23 cellular contexts compared by ENCODE assay signal in the genomic region with DNA sequence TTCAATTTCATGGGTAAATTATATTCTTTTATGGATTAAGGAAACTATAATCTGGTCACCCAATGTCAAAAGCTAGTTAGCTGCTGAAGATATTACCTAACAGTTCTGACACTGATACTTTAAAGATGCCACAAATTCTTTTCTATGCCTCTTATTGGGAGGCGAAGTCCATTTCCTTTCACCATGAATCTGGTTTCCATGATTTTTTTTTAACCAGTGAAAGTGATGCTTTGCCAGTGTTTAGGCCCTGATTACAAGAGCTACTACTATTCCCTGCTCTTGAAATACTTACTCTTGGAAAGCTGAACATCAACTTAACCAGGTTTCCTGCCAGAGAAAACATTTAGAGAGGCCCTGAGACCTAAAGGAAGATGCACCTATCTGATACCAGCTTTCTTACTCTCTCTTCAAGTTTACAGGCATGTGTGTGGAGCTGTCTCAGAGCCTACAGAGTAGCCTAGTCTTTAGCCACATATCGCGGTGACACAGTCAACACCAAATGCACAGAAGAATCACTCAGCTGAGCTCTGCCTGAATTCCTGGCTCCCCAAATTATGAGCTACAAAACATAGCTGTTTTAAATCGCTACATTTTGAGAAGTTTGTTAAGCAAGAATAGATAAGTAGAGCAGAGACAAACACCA.
"Had no signal": no experiment of that assay in that cellular context is flagged by ENCODE, and none has a peak within 500 bp of the region (broad histone marks: within the 10 kb centered on the region; RNA-seq: fewer than 3 reads in every experiment).

No MANE protein-coding gene starts in this region.

- H3K27ac ChIP-seq: body of pancreas, cardiac muscle cell, epithelial cell of prostate, lower lobe of right lung, parathyroid adenoma, thyroid gland had no signal

- ATAC-seq: activated naive CD8-positive, alpha-beta T cell treated with anti-CD3 and anti-CD28 coated beads, Interleukin-2, amount 50 U/mL, for 24 hours; activated T-cell treated with anti-CD3 and anti-CD28 coated beads, Interleukin-2, amount 50 U/mL, for 72 hours; body of pancreas; lower lobe of right lung; naive thymus-derived CD4-positive, alpha-beta T cell; right cardiac atrium had no signal

- H2AFZ ChIP-seq: parathyroid adenoma had no signal

- H3K9me3 ChIP-seq: body of pancreas, lower lobe of right lung, thyroid gland had no signal

- H3K36me3 Mint-ChIP-seq: activated CD4-positive, alpha-beta memory T cell treated with anti-CD3 and anti-CD28 coated beads for 36 hours; naive thymus-derived CD4-positive, alpha-beta T cell had no signal

- H3K36me3 ChIP-seq: cardiac muscle cell, lower lobe of right lung, thyroid gland had no signal

- H3K4me1 Mint-ChIP-seq: activated naive CD8-positive, alpha-beta T cell treated with anti-CD3 and anti-CD28 coated beads, Interleukin-2, amount 50 U/mL, for 24 hours; neural crest cell had no signal

- H3K4me3 Mint-ChIP-seq: activated CD4-positive, alpha-beta memory T cell treated with anti-CD3 and anti-CD28 coated beads for 36 hours; activated naive CD8-positive, alpha-beta T cell treated with anti-CD3 and anti-CD28 coated beads, Interleukin-2, amount 50 U/mL, for 24 hours; activated T-cell treated with anti-CD3 and anti-CD28 coated beads, Interleukin-2, amount 50 U/mL, for 72 hours; naive thymus-derived CD4-positive, alpha-beta T cell; neural crest cell; stimulated activated naive CD8-positive, alpha-beta T cell treated with anti-CD3 and anti-CD28 coated beads, Interleukin-15, Interleukin-2, amounts not matched to agents 100 ng/mL and 50 ng/mL, for 24 hours had no signal

- H3K79me2 ChIP-seq: parathyroid adenoma had no signal

- H3K27ac Mint-ChIP-seq: activated CD4-positive, alpha-beta memory T cell treated with anti-CD3 and anti-CD28 coated beads for 36 hours; activated naive CD8-positive, alpha-beta T cell treated with anti-CD3 and anti-CD28 coated beads, Interleukin-2, amount 50 U/mL, for 24 hours; activated T-cell treated with anti-CD3 and anti-CD28 coated beads, Interleukin-2, amount 50 U/mL, for 72 hours; naive thymus-derived CD4-positive, alpha-beta T cell; stimulated activated naive CD8-positive, alpha-beta T cell treated with anti-CD3 and anti-CD28 coated beads, Interleukin-15, Interleukin-2, amounts not matched to agents 100 ng/mL and 50 ng/mL, for 24 hours had no signal

- H3K9ac ChIP-seq: parathyroid adenoma had no signal

- H3K4me1 ChIP-seq: body of pancreas, lower lobe of right lung, parathyroid adenoma, thyroid gland had no signal

- H3K27me3 ChIP-seq: body of pancreas, thyroid gland had no signal

- H3K4me3 ChIP-seq: body of pancreas, cardiac muscle cell, lower lobe of right lung, thyroid gland had no signal

- H3K27me3 Mint-ChIP-seq: activated CD4-positive, alpha-beta memory T cell treated with anti-CD3 and anti-CD28 coated beads for 36 hours; activated naive CD8-positive, alpha-beta T cell treated with anti-CD3 and anti-CD28 coated beads, Interleukin-2, amount 50 U/mL, for 24 hours; naive thymus-derived CD4-positive, alpha-beta T cell; stimulated activated naive CD8-positive, alpha-beta T cell treated with anti-CD3 and anti-CD28 coated beads, Interleukin-15, Interleukin-2, amounts not matched to agents 100 ng/mL and 50 ng/mL, for 24 hours had no signal

- DNase-seq: activated CD4-positive, alpha-beta memory T cell treated with anti-CD3 and anti-CD28 coated beads for 36 hours; activated CD4-positive, alpha-beta T cell treated with anti-CD3 and anti-CD28 coated beads for 48 hours; activated effector memory CD4-positive, alpha-beta T cell treated with Interleukin-2 at 50 U/mL for 16 hours; activated naive CD4-positive, alpha-beta T cell treated with anti-CD3 and anti-CD28 coated beads, Interleukin-2, amount 50 U/mL, for 16 hours; activated naive CD8-positive, alpha-beta T cell treated with anti-CD3 and anti-CD28 coated beads, Interleukin-2, amount 50 U/mL, for 24 hours; activated T-cell treated with anti-CD3 and anti-CD28 coated beads, Interleukin-2, amount 50 U/mL, for 72 hours; body of pancreas; cortex of kidney; foreskin fibroblast; kidney; lower lobe of right lung; naive thymus-derived CD4-positive, alpha-beta T cell; right cardiac atrium; stimulated activated CD4-positive, alpha-beta T cell treated with anti-CD3 and anti-CD28 coated beads, Interleukin-12 subunit alpha, Interleukin-12 subunit beta, amount 100 ng/mL, for 4 hours; stimulated activated CD4-positive, alpha-beta T cell treated with anti-CD3 and anti-CD28 coated beads, Interleukin-4, amount 100 ng/mL, for 4 hours; substantia nigra; T-helper 1 cell; thyroid gland had no signal

- H3K9me3 Mint-ChIP-seq: neural crest cell had no signal
